8 cellular contexts compared by ENCODE assay signal in the genomic region with DNA sequence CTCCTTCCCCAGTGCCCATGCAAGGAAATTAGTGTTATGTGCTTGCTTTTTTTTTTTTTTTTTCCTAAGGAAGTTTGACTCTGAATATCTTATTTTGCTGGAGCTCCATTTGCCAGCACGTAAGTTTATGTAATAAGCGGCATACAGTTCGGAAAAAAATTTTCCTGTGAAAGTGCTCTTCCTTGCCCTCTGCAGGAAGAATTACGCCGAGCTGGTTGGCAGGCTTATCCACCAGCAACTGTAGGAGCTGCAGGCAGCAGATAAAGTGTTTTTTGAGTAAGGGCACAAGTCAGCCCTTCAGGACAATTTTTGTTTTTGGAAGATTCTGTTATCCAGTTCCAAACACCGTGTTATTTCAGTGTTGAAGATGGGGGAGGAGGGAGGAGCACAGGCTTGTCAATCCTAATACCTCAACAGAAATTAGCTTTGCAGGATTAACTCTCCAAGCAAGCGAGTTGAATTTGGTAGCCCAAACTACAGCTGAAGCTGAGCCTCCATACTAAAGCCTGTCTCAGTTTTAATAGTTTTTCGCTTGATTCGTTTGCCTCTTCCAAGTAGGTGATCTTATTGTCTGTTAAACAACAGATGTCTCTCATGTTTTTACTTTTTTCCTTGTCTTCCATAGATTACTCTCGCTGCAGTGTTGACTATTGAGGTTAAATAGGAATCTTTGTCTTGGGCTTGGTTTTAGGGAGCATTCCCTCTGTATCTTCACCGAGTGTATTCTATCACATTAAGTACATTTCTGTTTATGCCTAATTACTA. TPM values are rescaled to one million over a fixed set of nuclear protein-coding genes. Genes with fewer than 3 reads are reported as not detected.
A peak's percentile ranks its signal among the peaks of the same experiment; 100 is the strongest.
DNase-seq lines count a peak whose midpoint lies in the region; ATAC-seq and TF ChIP-seq lines count a peak whose summit lies in the region.

No MANE protein-coding gene starts in this region.

- no peak overlapping the region for H3K27ac ChIP-seq in left lung

- ATAC-seq in left lung, result peak; percentile 69
- no peak for ATAC-seq in GM21723 (IDR thresholded peaks at IDR 0.05; ENCODE audit: unreplicated experiment)
- ATAC-seq in GM19324 (IDR thresholded peaks at IDR 0.05; ENCODE audit: low FRiP score, unreplicated experiment), result no peak

- H3K9me3 ChIP-seq in left lung, result no peaks in the 10 kb centered on the region

- H3K27me3 ChIP-seq in left lung, result peaks cover 27 to 84% of the 10 kb centered on the region in 2 donors

- H3K4me1 ChIP-seq in left lung, result peaks cover 7 to 21% of the 10 kb centered on the region in 2 donors

- intact Hi-C loops in left lung (cut with DNase I), result no loop called here

- TF ChIP-seq CTCF in left lung (IDR thresholded peaks at IDR 0.05), result peak in 1 of 2 donors; percentile 10

- no peaks in the 10 kb centered on the region for H3K36me3 ChIP-seq in left lung

- peak overlapping the region; percentile 48 to 64 for H3K4me3 ChIP-seq in left lung

- DNase-seq in Daoy (ENCODE audit: low read depth) (peak; percentile 67), LHCN-M2 (ENCODE audit: low read depth) (peak; percentile 55), SHP77 (lab: John Stamatoyannopoulos, UW) (peak; percentile 84 to 87), dermis microvascular lymphatic vessel endothelial cell (ENCODE audit: low read depth in 2 of 2) (peak; percentile 25 to 63), left lung (no peak), stromal cell of bone marrow (ENCODE audit: low read depth) (peak; percentile 62)

RNA-seq across cellular contexts. Expression of a gene that starts 1.1 kb away (rescaled TPM):
- 38.8 and 43.0 TPM in 2 replicates for total RNA-seq in Daoy (2014; rRNA removed; shearing (Covaris generic))
- 16.9 and 19.9 TPM in 2 replicates for total RNA-seq in LHCN-M2 (2014; rRNA removed)
- 26.0 TPM for polyA plus RNA-seq in LHCN-M2 (2012)
- total RNA-seq in dermis microvascular lymphatic vessel endothelial cell, result 0.51 and 1.0 TPM in 2 replicates
- total RNA-seq in left lung, result 10 to 100 TPM; 25.2 to 38.3 TPM

RNA-seq across cellular contexts. Expression of a gene that starts 32.7 kb away (rescaled TPM):
- total RNA-seq in Daoy (2014; rRNA removed; shearing (Covaris generic)), result 9.7 and 17.7 TPM in 2 replicates
- total RNA-seq in LHCN-M2 (2014; rRNA removed) (20.6 and 22.6 TPM in 2 replicates), dermis microvascular lymphatic vessel endothelial cell (11.4 and 23.4 TPM in 2 replicates), left lung (10 to 100 TPM; 32.7 to 35.2 TPM)
- 7.8 TPM for polyA plus RNA-seq in LHCN-M2 (2012)

Comparison
In these comparisons a context has a peak if more than half of its experiments do, and no peak if none do; other contexts are left out.
1. DNase-seq: peak in Daoy (single experiment), LHCN-M2 (single experiment), SHP77 (2 of 2), dermis microvascular lymphatic vessel endothelial cell (2 of 2) and stromal cell of bone marrow (single experiment); none in left lung (0 of 2).